Comparison of ENCODE assay signal across 8 cellular contexts in genomic region chr17:59853168-59853918, GRCh38. TPM values are rescaled to one million over a fixed set of nuclear protein-coding genes. Genes with fewer than 3 reads are reported as not detected.
DNase-seq lines count a peak whose midpoint lies in the region; ATAC-seq, FAIRE-seq and TF ChIP-seq lines count a peak whose summit lies in the region.

No MANE protein-coding gene starts in this region.

- H3K9me3 Mint-ChIP-seq in activated CD4-positive, alpha-beta memory T cell treated with anti-CD3 and anti-CD28 coated beads, Interleukin-2, amount 10 ng/mL, durations not matched to agents 7 days and 5 days = no peaks in the 10 kb centered on the region

- H3K4me1 ChIP-seq in esophagus squamous epithelium (peaks cover 40 to 86% (median 59%) of the 10 kb centered on the region in 3 donors), parathyroid adenoma (no peaks in the 10 kb centered on the region)

- no peak for ATAC-seq in GM18511 (IDR thresholded peaks at IDR 0.05; ENCODE audit: unreplicated experiment)

- peaks cover 42% of the 10 kb centered on the region for H3K4me1 Mint-ChIP-seq in activated CD4-positive, alpha-beta memory T cell treated with anti-CD3 and anti-CD28 coated beads, Interleukin-2, amount 10 ng/mL, durations not matched to agents 7 days and 5 days

- POLR2A ChIA-PET in activated CD4-positive, alpha-beta memory T cell treated with anti-CD3 and anti-CD28 coated beads, Interleukin-2, amount 10 ng/mL, durations not matched to agents 7 days and 5 days (lab: Charles Lee) = interaction anchor here (0.6 to 1.5 kb wide), 8 partner anchors 10 to 729 kb away, joined by 3 to 8 read pairs (median 4); partner anchors contain the start of genes CLTC, PTRH2, RPS6KB1 and TUBD1

- peak overlapping the region; percentile 37 for H3K27ac Mint-ChIP-seq in activated CD4-positive, alpha-beta memory T cell treated with anti-CD3 and anti-CD28 coated beads, Interleukin-2, amount 10 ng/mL, durations not matched to agents 7 days and 5 days

- no peak overlapping the region for H3K4me2 ChIP-seq in parathyroid adenoma (ENCODE audit: low read length)

- H3K36me3 Mint-ChIP-seq in activated CD4-positive, alpha-beta memory T cell treated with anti-CD3 and anti-CD28 coated beads, Interleukin-2, amount 10 ng/mL, durations not matched to agents 7 days and 5 days (ENCODE audit: low read depth) = peaks cover 3% of the 10 kb centered on the region

- TF ChIP-seq CTCF in esophagus squamous epithelium (IDR thresholded peaks at IDR 0.05) = peak in 5 of 6 experiments; percentile 21 to 84 (median 73)
- TF ChIP-seq CTCF in parathyroid adenoma (IDR thresholded peaks at IDR 0.05) = no peak

- no peak for TF ChIP-seq POLR2A in esophagus squamous epithelium (IDR thresholded peaks at IDR 0.05)

- H3K27ac ChIP-seq in esophagus squamous epithelium (peak overlapping the region; percentile 88 to 99 (median 90)), parathyroid adenoma (peak overlapping the region; percentile 50)

- peak; percentile 14 for DNase-seq in NK-92 treated with Interleukin-12 subunit alpha and Interleukin-12 subunit beta, amount 100 ng/mL, for 24 hours (lab: John Stamatoyannopoulos, UW)
- no peak for DNase-seq in NK-92 (lab: John Stamatoyannopoulos, UW; ENCODE audit: unreplicated experiment)
- peak; percentile 88 to 96 for DNase-seq in NCI-H2081 (lab: John Stamatoyannopoulos, UW)
- peak; percentile 69 for DNase-seq in activated CD4-positive, alpha-beta memory T cell treated with anti-CD3 and anti-CD28 coated beads, Interleukin-2, amount 10 ng/mL, durations not matched to agents 7 days and 5 days
- DNase-seq in esophagus squamous epithelium (lab: John Stamatoyannopoulos, UW) = no peak
- DNase-seq in frontal cortex (ENCODE audit: low spot score in 2 of 2) = no peak

- intact Hi-C loops in esophagus squamous epithelium (cut with DNase I) = no loop called here

- CTCF ChIA-PET in activated CD4-positive, alpha-beta memory T cell treated with anti-CD3 and anti-CD28 coated beads, Interleukin-2, amount 10 ng/mL, durations not matched to agents 7 days and 5 days (lab: Charles Lee) = interaction anchor here (0.5 to 1.2 kb wide), 9 partner anchors 10 to 914 kb away, joined by 3 to 9 read pairs (median 4); partner anchors contain the start of genes PTRH2 and VMP1

- no peaks in the 10 kb centered on the region for H3K27me3 Mint-ChIP-seq in activated CD4-positive, alpha-beta memory T cell treated with anti-CD3 and anti-CD28 coated beads, Interleukin-2, amount 10 ng/mL, durations not matched to agents 7 days and 5 days

- H3K36me3 ChIP-seq in esophagus squamous epithelium (no peaks in the 10 kb centered on the region), parathyroid adenoma (ENCODE audit: control insufficient read depth, insufficient read depth, low read length) (no peaks in the 10 kb centered on the region)

- H2AFZ ChIP-seq in parathyroid adenoma = peak overlapping the region; percentile 29

- no peak for FAIRE-seq in frontal cortex (lab: Jason Lieb, UNC)

- H3K9ac ChIP-seq in parathyroid adenoma = no peak overlapping the region

- H3K27me3 ChIP-seq in esophagus squamous epithelium (no peaks in the 10 kb centered on the region), parathyroid adenoma (ENCODE audit: control insufficient read depth, insufficient read depth, low read length) (no peaks in the 10 kb centered on the region)

- WGBS in esophagus squamous epithelium, 2 donors = 37 to 51% methylated on average over 12 to 14 of the region's 14 CpGs

- H3K4me3 Mint-ChIP-seq in activated CD4-positive, alpha-beta memory T cell treated with anti-CD3 and anti-CD28 coated beads, Interleukin-2, amount 10 ng/mL, durations not matched to agents 7 days and 5 days = no peak overlapping the region

- H3K4me3 ChIP-seq in esophagus squamous epithelium (no peak overlapping the region), parathyroid adenoma (ENCODE audit: low read depth, low read length) (no peak overlapping the region)

- H3K79me2 ChIP-seq in parathyroid adenoma = no peaks in the 10 kb centered on the region

- H3K9me3 ChIP-seq in esophagus squamous epithelium (no peaks in the 10 kb centered on the region), parathyroid adenoma (ENCODE audit: control insufficient read depth, low read length) (no peaks in the 10 kb centered on the region)

RNA-seq across cellular contexts. Expression of gene TUBD1, which starts 39.4 kb away (rescaled TPM):
- total RNA-seq in activated CD4-positive, alpha-beta memory T cell treated with anti-CD3 and anti-CD28 coated beads, Interleukin-2, amount 10 ng/mL, durations not matched to agents 7 days and 5 days = 10 to 100 TPM; 11.4 to 11.7 TPM
- total RNA-seq in esophagus squamous epithelium (10 to 100 TPM in 2 of 4 donors, 1 to 10 TPM in 2; 8.0 to 16.0 (median 12.5) TPM), frontal cortex (11.0 TPM)

RNA-seq across cellular contexts. Expression of gene RPS6KB1, which starts 39.6 kb away (rescaled TPM):
- total RNA-seq in activated CD4-positive, alpha-beta memory T cell treated with anti-CD3 and anti-CD28 coated beads, Interleukin-2, amount 10 ng/mL, durations not matched to agents 7 days and 5 days = 10 to 100 TPM; 44.3 to 50.1 TPM
- total RNA-seq in esophagus squamous epithelium (10 to 100 TPM; 18.4 to 49.2 (median 25.9) TPM), frontal cortex (36.3 TPM)

Comparison
In these comparisons a context has a peak if more than half of its experiments do, and no peak if none do; other contexts are left out.
1. DNase-seq: peak in NK-92 treated with Interleukin-12 subunit alpha and Interleukin-12 subunit beta, amount 100 ng/mL, for 24 hours (single experiment), NCI-H2081 (2 of 2) and activated CD4-positive, alpha-beta memory T cell treated with anti-CD3 and anti-CD28 coated beads, Interleukin-2, amount 10 ng/mL, durations not matched to agents 7 days and 5 days (single experiment); none in NK-92 (single experiment), esophagus squamous epithelium (single experiment) and frontal cortex (0 of 2).